In genomic region chr12:27525373-27525772, GRCh38 we compare ENCODE assay signal across 8 cellular contexts. TPM values are rescaled to one million over a fixed set of nuclear protein-coding genes. Genes with fewer than 3 reads are reported as not detected.
DNase-seq lines count a peak whose midpoint lies in the region; ATAC-seq and TF ChIP-seq lines count a peak whose summit lies in the region.

No MANE protein-coding gene starts in this region.

- TF ChIP-seq CTCF in thoracic aorta (IDR thresholded peaks at IDR 0.05): no peak

- no peaks in the 10 kb centered on the region for H3K9me3 ChIP-seq in thoracic aorta

- H3K4me1 Mint-ChIP-seq in activated naive CD4-positive, alpha-beta T cell treated with anti-CD3 and anti-CD28 coated beads for 36 hours (ENCODE audit: low read depth): peaks cover 29% of the 10 kb centered on the region

- DNase-seq in activated naive CD4-positive, alpha-beta T cell treated with anti-CD3 and anti-CD28 coated beads for 36 hours: no peak
- DNase-seq in activated naive CD4-positive, alpha-beta T cell treated with anti-CD3 and anti-CD28 coated beads, Interleukin-2, amount 50 U/mL, for 72 hours (ENCODE audit: low spot score in 2 of 2): no peak
- DNase-seq in amniotic epithelial cell (ENCODE audit: low read depth) (peak; percentile 57), kidney glomerular epithelial cell (lab: John Stamatoyannopoulos, UW) (peak; percentile 40), thoracic aorta (ENCODE audit: low spot score) (no peak), anterior cingulate cortex (lab: John Stamatoyannopoulos, UW) (no peak), cortex of kidney (lab: John Stamatoyannopoulos, UW) (no peak)

- CTCF ChIA-PET in activated naive CD4-positive, alpha-beta T cell treated with anti-CD3 and anti-CD28 coated beads for 36 hours (lab: Charles Lee): interaction anchor here (0.6 kb wide), 1 partner anchor 447 kb away, joined by 3 read pairs; no protein-coding TSS in a partner anchor

- H3K27me3 ChIP-seq in thoracic aorta (replicated peaks; ENCODE audit: insufficient read depth): no peaks in the 10 kb centered on the region

- H3K27me3 Mint-ChIP-seq in activated naive CD4-positive, alpha-beta T cell treated with anti-CD3 and anti-CD28 coated beads for 36 hours (ENCODE audit: low read depth): no peaks in the 10 kb centered on the region

- no peaks in the 10 kb centered on the region for H3K36me3 Mint-ChIP-seq in activated naive CD4-positive, alpha-beta T cell treated with anti-CD3 and anti-CD28 coated beads for 36 hours (ENCODE audit: low read depth)
- peaks cover 0 to 10% of the 10 kb centered on the region in 2 donors for H3K36me3 Mint-ChIP-seq in activated naive CD4-positive, alpha-beta T cell treated with anti-CD3 and anti-CD28 coated beads, Interleukin-2, amount 50 U/mL, for 72 hours

- H3K4me3 Mint-ChIP-seq in activated naive CD4-positive, alpha-beta T cell treated with anti-CD3 and anti-CD28 coated beads for 36 hours: peak overlapping the region; percentile 94

- no peak overlapping the region for H3K27ac Mint-ChIP-seq in activated naive CD4-positive, alpha-beta T cell treated with anti-CD3 and anti-CD28 coated beads for 36 hours
- H3K27ac Mint-ChIP-seq in activated naive CD4-positive, alpha-beta T cell treated with anti-CD3 and anti-CD28 coated beads, Interleukin-2, amount 50 U/mL, for 72 hours: no peak overlapping the region

- H3K4me3 ChIP-seq in thoracic aorta: peak overlapping the region; percentile 79

- H3K36me3 ChIP-seq in thoracic aorta: no peaks in the 10 kb centered on the region

- peak overlapping the region; percentile 78 to 88 for H3K27ac ChIP-seq in thoracic aorta

- no peak for ATAC-seq in activated naive CD4-positive, alpha-beta T cell treated with anti-CD3 and anti-CD28 coated beads, Interleukin-2, amount 50 U/mL, for 72 hours
- ATAC-seq in thoracic aorta (ENCODE audit: insufficient number of reproducible peaks, low FRiP score, low read depth) (no peak), HG03097 (IDR thresholded peaks at IDR 0.05; ENCODE audit: low FRiP score, unreplicated experiment) (no peak)

- intact Hi-C loops in activated naive CD4-positive, alpha-beta T cell treated with anti-CD3 and anti-CD28 coated beads for 36 hours (cut with micrococcal nuclease): no loop called here

- no peaks in the 10 kb centered on the region for H3K9me3 Mint-ChIP-seq in activated naive CD4-positive, alpha-beta T cell treated with anti-CD3 and anti-CD28 coated beads for 36 hours
- H3K9me3 Mint-ChIP-seq in activated naive CD4-positive, alpha-beta T cell treated with anti-CD3 and anti-CD28 coated beads, Interleukin-2, amount 50 U/mL, for 72 hours: no peaks in the 10 kb centered on the region

- peaks cover 15 to 55% of the 10 kb centered on the region in 2 donors for H3K4me1 ChIP-seq in thoracic aorta (ENCODE audit: control insufficient read depth in 1 of 2, low read depth in 2 of 2)

RNA-seq across cellular contexts. Expression of gene PPFIBP1, which starts 1.4 kb away (rescaled TPM):
- total RNA-seq in activated naive CD4-positive, alpha-beta T cell treated with anti-CD3 and anti-CD28 coated beads for 36 hours: 10 to 100 TPM; 43.4 to 43.6 TPM
- 10 to 100 TPM; 26.2 to 37.2 TPM for total RNA-seq in activated naive CD4-positive, alpha-beta T cell treated with anti-CD3 and anti-CD28 coated beads, Interleukin-2, amount 50 U/mL, for 72 hours
- 100 to 1,000 TPM; 103 to 232 TPM for total RNA-seq in thoracic aorta

Comparison
In these comparisons a context has a peak if more than half of its experiments do, and no peak if none do; other contexts are left out.
1. DNase-seq: peak in amniotic epithelial cell (single experiment) and kidney glomerular epithelial cell (single experiment); none in activated naive CD4-positive, alpha-beta T cell treated with anti-CD3 and anti-CD28 coated beads for 36 hours (single experiment), activated naive CD4-positive, alpha-beta T cell treated with anti-CD3 and anti-CD28 coated beads, Interleukin-2, amount 50 U/mL, for 72 hours (0 of 2), thoracic aorta (single experiment), anterior cingulate cortex (0 of 58) and cortex of kidney (single experiment).